In genomic region chr21:36565616-36566015, GRCh38 we compare ENCODE assay signal across 34 cellular contexts.
"Had no signal": no experiment of that assay in that cellular context is flagged by ENCODE, and none has a peak within 500 bp of the region (broad histone marks: within the 10 kb centered on the region; RNA-seq: fewer than 3 reads in every experiment).

No MANE protein-coding gene starts in this region.

- H3K4me1 Mint-ChIP-seq: activated B cell treated with CpG ODN at 0.5 μM for 24 hours; activated naive CD4-positive, alpha-beta T cell treated with anti-CD3 and anti-CD28 coated beads, Interleukin-2, amount 50 U/mL, for 24 hours; activated naive CD8-positive, alpha-beta T cell treated with anti-CD3 and anti-CD28 coated beads, Interleukin-2, amount 50 U/mL, for 24 hours; T-helper 17 cell had no signal

- H3K27me3 ChIP-seq: body of pancreas had no signal

- H3K27ac ChIP-seq: adrenal gland, body of pancreas, epithelial cell of prostate, esophagus squamous epithelium, gastroesophageal sphincter, WERI-Rb-1 had no signal

- H3K4me3 Mint-ChIP-seq: activated B cell treated with CpG ODN at 0.5 μM for 24 hours; activated CD4-positive, alpha-beta memory T cell treated with anti-CD3 and anti-CD28 coated beads for 36 hours; activated CD8-positive, alpha-beta memory T cell treated with anti-CD3 and anti-CD28 coated beads, Interleukin-2, amount 10 ng/mL, durations not matched to agents 7 days and 5 days; activated CD8-positive, alpha-beta T cell treated with anti-CD3 and anti-CD28 coated beads, Interleukin-2, amount 10 ng/mL, durations not matched to agents 7 days and 5 days; activated naive CD4-positive, alpha-beta T cell treated with anti-CD3 and anti-CD28 coated beads for 36 hours; activated naive CD4-positive, alpha-beta T cell treated with anti-CD3 and anti-CD28 coated beads, Interleukin-2, amount 50 U/mL, for 24 hours; activated naive CD8-positive, alpha-beta T cell treated with anti-CD3 and anti-CD28 coated beads for 36 hours; activated naive CD8-positive, alpha-beta T cell treated with anti-CD3 and anti-CD28 coated beads, Interleukin-2, amount 50 U/mL, for 24 hours; activated T-helper 1 cell treated with anti-CD3 and anti-CD28 coated beads, Interleukin-12 subunit alpha, Interleukin-12 subunit beta, Interleukin-2, Interleukin-4 antibody, amounts not matched to agents 30 ng/mL and 10 ng/mL and 1 ng/mL, durations not matched to agents 14 hours and 24 hours and 36 hours; T-helper 17 cell; T-helper 2 cell treated with Interferon-gamma antibody and Interleukin-4, amounts not matched to agents 5 μg/mL and 100 μg/mL, for 36 hours had no signal

- H3K9me3 Mint-ChIP-seq: activated B cell treated with CpG ODN at 0.5 μM for 24 hours; activated CD4-positive, alpha-beta memory T cell treated with anti-CD3 and anti-CD28 coated beads for 36 hours; activated naive CD4-positive, alpha-beta T cell treated with anti-CD3 and anti-CD28 coated beads for 36 hours; activated naive CD4-positive, alpha-beta T cell treated with anti-CD3 and anti-CD28 coated beads, Interleukin-2, amount 50 U/mL, for 24 hours; activated naive CD8-positive, alpha-beta T cell treated with anti-CD3 and anti-CD28 coated beads for 36 hours; activated naive CD8-positive, alpha-beta T cell treated with anti-CD3 and anti-CD28 coated beads, Interleukin-2, amount 50 U/mL, for 24 hours; activated T-helper 1 cell treated with anti-CD3 and anti-CD28 coated beads, Interleukin-12 subunit alpha, Interleukin-12 subunit beta, Interleukin-2, Interleukin-4 antibody, amounts not matched to agents 30 ng/mL and 10 ng/mL and 1 ng/mL, durations not matched to agents 14 hours and 24 hours and 36 hours; activated T-helper 2 cell treated with anti-CD3 and anti-CD28 coated beads, Interferon-gamma antibody, Interleukin-2, Interleukin-4, amounts not matched to agents 10 μg/mL and 5 μg/mL and 100 μg/mL, durations not matched to agents 14 hours and 24 hours and 36 hours; T-helper 2 cell treated with Interferon-gamma antibody and Interleukin-4, amounts not matched to agents 5 μg/mL and 100 μg/mL, for 36 hours had no signal

- H3K27ac Mint-ChIP-seq: activated B cell treated with CpG ODN at 0.5 μM for 24 hours; activated CD4-positive, alpha-beta memory T cell treated with anti-CD3 and anti-CD28 coated beads for 36 hours; activated CD8-positive, alpha-beta memory T cell treated with anti-CD3 and anti-CD28 coated beads, Interleukin-2, amount 10 ng/mL, durations not matched to agents 7 days and 5 days; activated CD8-positive, alpha-beta T cell treated with anti-CD3 and anti-CD28 coated beads, Interleukin-2, amount 10 ng/mL, durations not matched to agents 7 days and 5 days; activated naive CD4-positive, alpha-beta T cell treated with anti-CD3 and anti-CD28 coated beads for 36 hours; activated naive CD4-positive, alpha-beta T cell treated with anti-CD3 and anti-CD28 coated beads, Interleukin-2, amount 50 U/mL, for 24 hours; activated naive CD8-positive, alpha-beta T cell treated with anti-CD3 and anti-CD28 coated beads for 36 hours; activated naive CD8-positive, alpha-beta T cell treated with anti-CD3 and anti-CD28 coated beads, Interleukin-2, amount 50 U/mL, for 24 hours; activated T-helper 1 cell treated with anti-CD3 and anti-CD28 coated beads, Interleukin-12 subunit alpha, Interleukin-12 subunit beta, Interleukin-2, Interleukin-4 antibody, amounts not matched to agents 30 ng/mL and 10 ng/mL and 1 ng/mL, durations not matched to agents 14 hours and 24 hours and 36 hours; activated T-helper 2 cell treated with anti-CD3 and anti-CD28 coated beads, Interferon-gamma antibody, Interleukin-2, Interleukin-4, amounts not matched to agents 10 μg/mL and 5 μg/mL and 100 μg/mL, durations not matched to agents 14 hours and 24 hours and 36 hours; T-helper 17 cell; T-helper 2 cell treated with Interferon-gamma antibody and Interleukin-4, amounts not matched to agents 5 μg/mL and 100 μg/mL, for 36 hours had no signal

- H3K4me3 ChIP-seq: adrenal gland, body of pancreas, esophagus squamous epithelium, gastroesophageal sphincter had no signal

- H3K9me3 ChIP-seq: adrenal gland, body of pancreas, esophagus squamous epithelium had no signal

- ATAC-seq: activated CD4-positive, CD25-positive, alpha-beta regulatory T cell treated with anti-CD3 and anti-CD28 coated beads, Interleukin-2, amount 50 U/mL, for 24 hours; activated CD8-positive, alpha-beta memory T cell treated with anti-CD3 and anti-CD28 coated beads, Interleukin-2, amount 10 ng/mL, durations not matched to agents 7 days and 5 days; activated CD8-positive, alpha-beta T cell treated with anti-CD3 and anti-CD28 coated beads, Interleukin-2, amount 10 ng/mL, durations not matched to agents 7 days and 5 days; activated naive CD8-positive, alpha-beta T cell treated with anti-CD3 and anti-CD28 coated beads, Interleukin-2, amount 50 U/mL, for 24 hours; body of pancreas; gastroesophageal sphincter; T-helper 17 cell had no signal

- H3K4me1 ChIP-seq: adrenal gland, body of pancreas, esophagus squamous epithelium, gastroesophageal sphincter had no signal

- DNase-seq: activated B cell treated with CpG ODN at 0.5 μM for 24 hours; activated CD4-positive, alpha-beta memory T cell treated with anti-CD3 and anti-CD28 coated beads for 36 hours; activated CD4-positive, alpha-beta T cell treated with anti-CD3 and anti-CD28 coated beads for 48 hours; activated CD4-positive, alpha-beta T cell treated with anti-CD3 and anti-CD28 coated beads, Interleukin-2, amount 50 U/mL, for 1 hour; activated CD8-positive, alpha-beta memory T cell treated with anti-CD3 and anti-CD28 coated beads, Interleukin-2, amount 10 ng/mL, durations not matched to agents 7 days and 5 days; activated CD8-positive, alpha-beta memory T cell treated with anti-CD3 and anti-CD28 coated beads, Interleukin-2, amount 50 U/mL, for 4 hours; activated CD8-positive, alpha-beta T cell treated with anti-CD3 and anti-CD28 coated beads, Interleukin-2, amount 10 ng/mL, durations not matched to agents 7 days and 5 days; activated effector memory CD4-positive, alpha-beta T cell treated with anti-CD3 and anti-CD28 coated beads, Interleukin-2, amount 50 U/mL, for 16 hours; activated naive CD4-positive, alpha-beta T cell treated with anti-CD3 and anti-CD28 coated beads for 36 hours; activated naive CD8-positive, alpha-beta T cell treated with anti-CD3 and anti-CD28 coated beads for 36 hours; activated naive CD8-positive, alpha-beta T cell treated with anti-CD3 and anti-CD28 coated beads, Interleukin-2, amount 50 U/mL, for 24 hours; activated T-cell treated with anti-CD3 and anti-CD28 coated beads, Interleukin-2, amount 50 U/mL, for 1 hour; activated T-cell treated with anti-CD3 and anti-CD28 coated beads, Interleukin-2, amount 50 U/mL, for 48 hours; adrenal gland; amygdala; aorta; body of pancreas; caudate nucleus; cortex of kidney; dermis blood vessel endothelial cell; effector CD8-positive, alpha-beta T cell; esophagus squamous epithelium; foreskin melanocyte; T-helper 1 cell; T-helper 17 cell; T1000; WERI-Rb-1 had no signal

- H3K36me3 ChIP-seq: adrenal gland, esophagus squamous epithelium, gastroesophageal sphincter, WERI-Rb-1 had no signal

- H3K36me3 Mint-ChIP-seq: activated CD4-positive, alpha-beta memory T cell treated with anti-CD3 and anti-CD28 coated beads for 36 hours; activated CD8-positive, alpha-beta memory T cell treated with anti-CD3 and anti-CD28 coated beads, Interleukin-2, amount 10 ng/mL, durations not matched to agents 7 days and 5 days; activated naive CD4-positive, alpha-beta T cell treated with anti-CD3 and anti-CD28 coated beads, Interleukin-2, amount 50 U/mL, for 24 hours; activated naive CD8-positive, alpha-beta T cell treated with anti-CD3 and anti-CD28 coated beads for 36 hours had no signal
